13 cellular contexts compared by ENCODE assay signal in genomic region chr1:26832249-26832960, GRCh38. TPM values are rescaled to one million over a fixed set of nuclear protein-coding genes. Genes with fewer than 3 reads are reported as not detected.
DNase-seq lines count a peak whose midpoint lies in the region; ATAC-seq and TF ChIP-seq lines count a peak whose summit lies in the region.
"Had no signal": no experiment of that assay in that cellular context is flagged by ENCODE, and none has a peak within 500 bp of the region (broad histone marks: within the 10 kb centered on the region; RNA-seq: fewer than 3 reads in every experiment).

No MANE protein-coding gene starts in this region.

- H3K4me1 ChIP-seq in breast epithelium (peaks cover 4 to 8% of the 10 kb centered on the region in 2 donors), right lobe of liver (peaks cover 0 to 49% (median 24%) of the 10 kb centered on the region in 4 donors)

- no peak for TF ChIP-seq POLR2A in breast epithelium (IDR thresholded peaks at IDR 0.05)
- no peak for TF ChIP-seq POLR2A in right lobe of liver (IDR thresholded peaks at IDR 0.05)

- H3K36me3 Mint-ChIP-seq in MCF 10A (ENCODE audit: insufficient read depth, unreplicated experiment): peaks cover 12% of the 10 kb centered on the region
- peaks cover 60% of the 10 kb centered on the region for H3K36me3 Mint-ChIP-seq in activated CD4-positive, alpha-beta memory T cell treated with anti-CD3 and anti-CD28 coated beads for 36 hours

- POLR2A ChIA-PET in MCF 10A (lab: Yijun Ruan, JAX): interaction anchor here (1.1 kb wide), 1 partner anchor 68 kb away, joined by 5 read pairs; the partner anchor contains the start of gene GPATCH3
- POLR2A ChIA-PET in activated CD4-positive, alpha-beta memory T cell treated with anti-CD3 and anti-CD28 coated beads for 36 hours (lab: Charles Lee): interaction anchor here (0.9 to 1.5 kb wide), 4 partner anchors 25 to 248 kb away, joined by 3 to 6 read pairs (median 4); partner anchors contain the start of gene PIGV

- CTCF ChIA-PET in MCF 10A (lab: Yijun Ruan, JAX): interaction anchor here (0.6 to 1.6 kb wide), 3 partner anchors 15 to 48 kb away, joined by 3 to 5 read pairs (median 3); no protein-coding TSS in a partner anchor
- CTCF ChIA-PET in activated CD4-positive, alpha-beta memory T cell treated with anti-CD3 and anti-CD28 coated beads for 36 hours (lab: Charles Lee): interaction anchor here (1.2 to 8.9 kb wide), 9 partner anchors 8 to 230 kb away, joined by 3 to 71 read pairs (median 16); partner anchors contain the start of gene PIGV

- no peaks in the 10 kb centered on the region for H3K27me3 Mint-ChIP-seq in MCF 10A (ENCODE audit: insufficient read depth, unreplicated experiment)
- H3K27me3 Mint-ChIP-seq in activated CD4-positive, alpha-beta memory T cell treated with anti-CD3 and anti-CD28 coated beads for 36 hours: no peaks in the 10 kb centered on the region

- H3K4me1 Mint-ChIP-seq in MCF 10A (ENCODE audit: insufficient read depth, unreplicated experiment): peaks cover 18% of the 10 kb centered on the region
- peaks cover 70% of the 10 kb centered on the region for H3K4me1 Mint-ChIP-seq in activated CD4-positive, alpha-beta memory T cell treated with anti-CD3 and anti-CD28 coated beads for 36 hours (ENCODE audit: low read depth)

- H3K9me3 ChIP-seq in breast epithelium (no peaks in the 10 kb centered on the region), right lobe of liver (no peaks in the 10 kb centered on the region)

- H3K27ac Mint-ChIP-seq in MCF 10A (ENCODE audit: low read depth, unreplicated experiment): no peak overlapping the region
- H3K27ac Mint-ChIP-seq in activated CD4-positive, alpha-beta memory T cell treated with anti-CD3 and anti-CD28 coated beads for 36 hours: peak overlapping the region; percentile 100

- H3K27me3 ChIP-seq in breast epithelium (no peaks in the 10 kb centered on the region), right lobe of liver (no peaks in the 10 kb centered on the region)

- intact Hi-C loops in breast epithelium (cut with DNase I; ENCODE audit: low total_unique reads): no loop called here
- intact Hi-C loops in MCF 10A (cut with micrococcal nuclease): no loop called here
- intact Hi-C loops in activated CD4-positive, alpha-beta memory T cell treated with anti-CD3 and anti-CD28 coated beads for 36 hours (cut with micrococcal nuclease): loop anchor here (2.0 kb wide), 3 partner anchors 22 to 44 kb away; no protein-coding TSS in a partner anchor
- intact Hi-C loops in right lobe of liver (cut with DNase I): no loop called here

- ATAC-seq in right lobe of liver (no peak), HG03139 (IDR thresholded peaks at IDR 0.05; ENCODE audit: unreplicated experiment) (no peak), GM19467 (IDR thresholded peaks at IDR 0.05; ENCODE audit: unreplicated experiment) (no peak)
- ATAC-seq: left cardiac atrium had no signal

- H3K36me3 ChIP-seq in breast epithelium: peaks cover 7% of the 10 kb centered on the region
- peaks cover 0 to 35% (median 15%) of the 10 kb centered on the region in 4 donors for H3K36me3 ChIP-seq in right lobe of liver

- no TSS peak for BruUV-seq in MCF 10A (replicated peaks; lab: Mats Ljungman, UMichigan)

- H3K4me3 Mint-ChIP-seq in MCF 10A (ENCODE audit: unreplicated experiment): no peak overlapping the region
- peak overlapping the region; percentile 72 for H3K4me3 Mint-ChIP-seq in activated CD4-positive, alpha-beta memory T cell treated with anti-CD3 and anti-CD28 coated beads for 36 hours

- no peaks in the 10 kb centered on the region for H3K9me3 Mint-ChIP-seq in MCF 10A (ENCODE audit: unreplicated experiment)
- H3K9me3 Mint-ChIP-seq in activated CD4-positive, alpha-beta memory T cell treated with anti-CD3 and anti-CD28 coated beads for 36 hours: no peaks in the 10 kb centered on the region

- H3K27ac ChIP-seq in breast epithelium: peak overlapping the region; percentile 40 to 64
- H3K27ac ChIP-seq in right lobe of liver: peak overlapping the region in 2 of 3 donors; percentile 71 to 77

- H3K4me3 ChIP-seq in breast epithelium: no peak overlapping the region
- H3K4me3 ChIP-seq in right lobe of liver: no peak overlapping the region

- 91% methylated on average over 8 of the region's 16 CpGs for WGBS in right lobe of liver (ENCODE audit: insufficient coverage, low coverage, low lambda C conversion rate, missing lambda C conversion rate)

- DNase-seq in breast epithelium (ENCODE audit: low spot score in 2 of 2) (no peak), MCF 10A (ENCODE audit: unreplicated experiment) (no peak), right lobe of liver (no peak), HuH-7.5 (ENCODE audit: low spot score) (no peak), HT-29 (ENCODE audit: low spot score) (no peak)
- DNase-seq in activated CD4-positive, alpha-beta memory T cell treated with anti-CD3 and anti-CD28 coated beads for 36 hours: no peak
- DNase-seq: activated CD8-positive, alpha-beta memory T cell treated with anti-CD3 and anti-CD28 coated beads, Interleukin-2, amount 50 U/mL, for 4 hours; EL; left cardiac atrium; T-helper 9 cell had no signal

- TF ChIP-seq CTCF in breast epithelium (IDR thresholded peaks at IDR 0.05): no peak
- no peak for TF ChIP-seq CTCF in MCF 10A (IDR thresholded peaks at IDR 0.05; ENCODE audit: unreplicated experiment)
- no peak for TF ChIP-seq CTCF in right lobe of liver (IDR thresholded peaks at IDR 0.05)

RNA-seq across cellular contexts. Expression of gene ZDHHC18, which starts 5.9 kb away (rescaled TPM):
- total RNA-seq in breast epithelium (10 to 100 TPM; 12.3 to 35.4 (median 16.4) TPM), MCF 10A (2022) (14.0 and 15.5 TPM in 2 replicates), right lobe of liver (10 to 100 TPM in 5 of 6 experiments, 1 to 10 TPM in 1; 9.6 to 16.9 (median 14.1) TPM)
- 10 to 100 TPM; 60.2 to 63.5 TPM for total RNA-seq in activated CD4-positive, alpha-beta memory T cell treated with anti-CD3 and anti-CD28 coated beads for 36 hours
- 22.9 and 30.0 TPM in 2 replicates for total RNA-seq in HT-29 (2014; rRNA removed; shearing (Covaris generic))

RNA-seq across cellular contexts. Expression of gene SFN, which starts 30.5 kb away (rescaled TPM):
- total RNA-seq in breast epithelium (10 to 100 TPM in 2 of 3 donors, not detected in 1; 12.1 to 18.4 TPM), MCF 10A (2022) (270 and 337 TPM in 2 replicates), right lobe of liver (1 to 10 TPM in 3 of 6 experiments, not detected in 3; 2.2 to 2.5 (median 2.5) TPM)
- total RNA-seq in activated CD4-positive, alpha-beta memory T cell treated with anti-CD3 and anti-CD28 coated beads for 36 hours: 1 to 10 TPM in 1 of 2 experiments, under 1 TPM in 1; 0.95 to 1.5 TPM
- total RNA-seq in HT-29 (2014; rRNA removed; shearing (Covaris generic)): 170 and 192 TPM in 2 replicates
- total RNA-seq: glomerular endothelial cell had no signal

RNA-seq across cellular contexts. Expression of gene PIGV, which starts 44.7 kb away (rescaled TPM):
- total RNA-seq in breast epithelium (10 to 100 TPM; 18.7 to 36.8 (median 29.7) TPM), MCF 10A (2022) (13.3 and 14.7 TPM in 2 replicates), right lobe of liver (10 to 100 TPM; 13.2 to 27.8 (median 19.2) TPM)
- 10 to 100 TPM; 15.1 to 15.3 TPM for total RNA-seq in activated CD4-positive, alpha-beta memory T cell treated with anti-CD3 and anti-CD28 coated beads for 36 hours
- 16.8 and 20.0 TPM in 2 replicates for total RNA-seq in HT-29 (2014; rRNA removed; shearing (Covaris generic))

RNA-seq across cellular contexts. Expression of gene GPN2, which starts 57.7 kb away (rescaled TPM):
- total RNA-seq in breast epithelium (10 to 100 TPM in 2 of 3 donors, 1 to 10 TPM in 1; 8.5 to 17.7 (median 13.4) TPM), MCF 10A (2022) (38.9 and 39.7 TPM in 2 replicates), right lobe of liver (10 to 100 TPM in 4 of 6 experiments, 1 to 10 TPM in 2; 5.6 to 18.3 (median 15.3) TPM)
- 10 to 100 TPM; 35.4 to 38.3 TPM for total RNA-seq in activated CD4-positive, alpha-beta memory T cell treated with anti-CD3 and anti-CD28 coated beads for 36 hours
- total RNA-seq in HT-29 (2014; rRNA removed; shearing (Covaris generic)): 25.2 and 37.2 TPM in 2 replicates
